In the genomic region with DNA sequence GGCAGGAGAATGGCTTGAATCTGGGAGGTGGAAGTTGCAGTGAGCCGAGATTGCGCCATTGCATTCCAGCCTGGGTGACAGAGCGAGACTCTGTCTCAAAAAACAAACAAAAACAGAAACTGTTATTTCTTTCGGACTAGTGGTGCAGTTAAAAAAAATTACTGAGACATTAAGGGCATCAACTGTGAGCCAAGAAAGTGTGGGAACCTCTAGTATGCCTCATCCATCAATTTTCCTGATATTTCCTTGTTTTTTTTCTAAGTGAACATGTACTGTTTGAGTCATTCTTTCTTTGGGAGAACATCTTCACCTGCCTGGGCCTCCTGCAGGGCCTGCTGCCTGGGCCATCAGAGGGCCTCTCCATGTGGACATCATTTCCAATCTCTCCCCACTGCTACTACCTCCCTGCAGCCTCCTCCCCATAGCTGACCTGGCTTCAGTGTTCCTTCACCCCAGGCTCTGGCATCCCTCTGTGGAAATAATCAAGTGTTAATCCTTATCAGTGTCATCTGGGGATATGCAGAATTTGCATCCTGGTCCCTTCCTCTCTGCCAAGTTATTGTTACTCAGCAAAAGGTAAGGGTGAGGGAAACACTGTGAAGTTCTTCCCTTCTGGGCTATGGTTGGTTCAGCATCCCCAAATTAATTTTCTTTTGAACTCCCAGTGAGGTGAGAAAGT, we compare ENCODE assay signal across 14 cellular contexts. TPM values are rescaled to one million over a fixed set of nuclear protein-coding genes. Genes with fewer than 3 reads are reported as not detected.
DNase-seq lines count a peak whose midpoint lies in the region; ATAC-seq, FAIRE-seq and TF ChIP-seq lines count a peak whose summit lies in the region.
"Had no signal": no experiment of that assay in that cellular context is flagged by ENCODE, and none has a peak within 500 bp of the region (broad histone marks: within the 10 kb centered on the region; RNA-seq: fewer than 3 reads in every experiment).

No MANE protein-coding gene starts in this region.

- DNase-seq in AG10803 (ENCODE audit: low read depth) (peak; percentile 30), NCI-H226 (peak; percentile 36), bronchial epithelial cell (ENCODE audit: low read depth) (peak; percentile 92), left lobe of liver (ENCODE audit: low spot score) (peak; percentile 56), SHP77 (lab: John Stamatoyannopoulos, UW) (no peak), NCI-H1417 treated with DMSO at 0.1 percent for 48 hours (lab: John Stamatoyannopoulos, UW) (no peak), iPS-NIHi11 (ENCODE audit: low spot score) (no peak), endodermal cell (no peak)
- DNase-seq: activated naive CD4-positive, alpha-beta T cell; NCI-H1048; NCI-H2171 had no signal

- peaks cover 12% of the 10 kb centered on the region for H3K9me3 ChIP-seq in endodermal cell (ENCODE audit: control insufficient read depth, low read length)

- H3K9ac ChIP-seq in endodermal cell (ENCODE audit: extremely low read depth, low read length, poor library complexity, severe bottlenecking) = no peak overlapping the region

- WGBS in endodermal cell (ENCODE audit: insufficient coverage in 1 of 2, insufficient read length in 1 of 2), 2 experiments = 88 to 96% methylated on average over 4 of the region's 4 CpGs

- H3K36me3 ChIP-seq in bronchial epithelial cell (ENCODE audit: control insufficient read depth, insufficient read depth, low read length) = no peaks in the 10 kb centered on the region
- no peaks in the 10 kb centered on the region for H3K36me3 ChIP-seq in endodermal cell (ENCODE audit: control insufficient read depth, insufficient read depth, low read length)

- H3K4me1 ChIP-seq in endodermal cell (ENCODE audit: control insufficient read depth, insufficient read depth, low read length) = peaks cover 11% of the 10 kb centered on the region

- no peak overlapping the region for H3K27ac Mint-ChIP-seq in endodermal cell

- peaks cover 22% of the 10 kb centered on the region for H3K4me1 Mint-ChIP-seq in endodermal cell

- peaks cover 2% of the 10 kb centered on the region for H3K36me3 Mint-ChIP-seq in endodermal cell (ENCODE audit: low read depth)

- FAIRE-seq in bronchial epithelial cell (lab: Jason Lieb, UNC) = no peak
- FAIRE-seq: HTR-8/SVneo had no signal

- H3K27me3 ChIP-seq in bronchial epithelial cell (ENCODE audit: control insufficient read depth, insufficient read depth, low read length) (no peaks in the 10 kb centered on the region), endodermal cell (ENCODE audit: control insufficient read depth, insufficient read depth, low read length, poor library complexity, severe bottlenecking) (no peaks in the 10 kb centered on the region)

- ATAC-seq in left lobe of liver = peak; percentile 39

- no peaks in the 10 kb centered on the region for H3K27me3 Mint-ChIP-seq in endodermal cell (ENCODE audit: insufficient read depth)

- TF ChIP-seq CTCF in AG10803 (conservative IDR thresholded peaks at IDR 0.05; ENCODE audit: low read length) (no peak), bronchial epithelial cell (IDR thresholded peaks at IDR 0.05; ENCODE audit: insufficient read depth, low read length, severe bottlenecking) (no peak), endodermal cell (conservative IDR thresholded peaks at IDR 0.05) (no peak)

- no peak overlapping the region for H3K27ac ChIP-seq in endodermal cell (ENCODE audit: low read depth, low read length)
- H3K27ac ChIP-seq: VCaP had no signal

- peaks cover 13% of the 10 kb centered on the region for H3K9me3 Mint-ChIP-seq in endodermal cell

- no peak overlapping the region for H3K4me3 ChIP-seq in AG10803 (ENCODE audit: low read length)
- H3K4me3 ChIP-seq in bronchial epithelial cell (ENCODE audit: low read depth, low read length) = no peak overlapping the region
- H3K4me3 ChIP-seq in endodermal cell (ENCODE audit: low read length) = no peak overlapping the region

- H3K4me3 Mint-ChIP-seq in endodermal cell = no peak overlapping the region

RNA-seq across cellular contexts. Expression of a gene that starts 16.0 kb away (rescaled TPM):
- total RNA-seq in bronchial epithelial cell (1.0 and 1.6 TPM in 2 replicates), left lobe of liver (2.3 TPM), endodermal cell (1 to 10 TPM in 1 of 2 donors, not detected in 1; 1.7 TPM)
- not detected for polyA plus RNA-seq in endodermal cell (2013, experiment 1 of 2)
- not detected for polyA plus RNA-seq in endodermal cell (2013, experiment 2 of 2)
- total RNA-seq: osteocyte had no signal

RNA-seq across cellular contexts. Expression of a gene that starts 55.5 kb away (rescaled TPM):
- total RNA-seq in bronchial epithelial cell (12.4 and 30.6 TPM in 2 replicates), left lobe of liver (5.7 TPM), endodermal cell (1 to 10 TPM; 8.3 to 8.9 TPM)
- polyA plus RNA-seq in endodermal cell (2013, experiment 1 of 2) = 10.7 TPM
- 10.1 TPM for polyA plus RNA-seq in endodermal cell (2013, experiment 2 of 2)

Comparison
In these comparisons a context has a peak if more than half of its experiments do, and no peak if none do; other contexts are left out.
1. DNase-seq: peak in AG10803 (single experiment), NCI-H226 (single experiment), bronchial epithelial cell (single experiment) and left lobe of liver (single experiment); none in SHP77 (0 of 2), NCI-H1417 treated with DMSO at 0.1 percent for 48 hours (single experiment), iPS-NIHi11 (single experiment) and endodermal cell (single experiment).